16 cellular contexts compared by ENCODE assay signal in genomic region chr17:1467258-1467657, GRCh38.
"Had no signal": no experiment of that assay in that cellular context is flagged by ENCODE, and none has a peak within 500 bp of the region (broad histone marks: within the 10 kb centered on the region; RNA-seq: fewer than 3 reads in every experiment).

No MANE protein-coding gene starts in this region.

- H3K27me3 ChIP-seq: colonic mucosa, esophagus muscularis mucosa, foreskin keratinocyte, left lung had no signal

- H3K4me1 ChIP-seq: foreskin keratinocyte had no signal

- H3K27ac ChIP-seq: colonic mucosa, foreskin keratinocyte, heart right ventricle, left lung had no signal

- H3K4me3 ChIP-seq: colonic mucosa, esophagus muscularis mucosa, heart right ventricle, left lung, lower lobe of right lung, mucosa of descending colon had no signal

- DNase-seq: colonic mucosa; cortex of kidney; effector CD8-positive, alpha-beta T cell; effector memory CD8-positive, alpha-beta T cell; endodermal cell; foreskin keratinocyte; glutamatergic neuron; head of caudate nucleus; heart right ventricle; hippocampal formation; left ventricle myocardium superior; naive B cell had no signal

- H3K9me3 ChIP-seq: colonic mucosa, esophagus muscularis mucosa, heart right ventricle, left lung, lower lobe of right lung, mucosa of descending colon had no signal
